In genomic region chr17:61809816-61810392, GRCh38 we compare ENCODE assay signal across 11 cellular contexts. TPM values are rescaled to one million over a fixed set of nuclear protein-coding genes. Genes with fewer than 3 reads are reported as not detected.
A peak's percentile ranks its signal among the peaks of the same experiment; 100 is the strongest.
DNase-seq lines count a peak whose midpoint lies in the region; ATAC-seq and TF ChIP-seq lines count a peak whose summit lies in the region.
"Had no signal": no experiment of that assay in that cellular context is flagged by ENCODE, and none has a peak within 500 bp of the region (broad histone marks: within the 10 kb centered on the region; RNA-seq: fewer than 3 reads in every experiment).

No MANE protein-coding gene starts in this region.

- H3K27me3 ChIP-seq in skeletal muscle satellite cell (ENCODE audit: control insufficient read depth, insufficient read depth, low read length), result no peaks in the 10 kb centered on the region
- H3K27me3 ChIP-seq: gastrocnemius medialis had no signal

- peak overlapping the region; percentile 15 for H3K9ac ChIP-seq in skeletal muscle satellite cell (ENCODE audit: low read depth, low read length)

- TF ChIP-seq CTCF in cardiac fibroblast (IDR thresholded peaks at IDR 0.05; ENCODE audit: low read depth, low read length), result no peak

- DNase-seq in DMS 273 (lab: John Stamatoyannopoulos, UW; ENCODE audit: unreplicated experiment), result peak; percentile 37
- DNase-seq in DMS 273 treated with DMSO at 0.1 percent for 48 hours (lab: John Stamatoyannopoulos, UW), result no peak
- DNase-seq in NCI-H2196 (lab: John Stamatoyannopoulos, UW; ENCODE audit: unreplicated experiment), result peak; percentile 63
- peak; percentile 72 for DNase-seq in cardiac fibroblast (ENCODE audit: low read depth in 2 of 2)
- DNase-seq in activated CD4-positive, CD25-positive, alpha-beta regulatory T cell (lab: John Stamatoyannopoulos, UW), result no peak
- no peak for DNase-seq in activated CD4-positive, CD25-positive, alpha-beta regulatory T cell treated with anti-CD3 and anti-CD28 coated beads, Interleukin-2, amount 50 U/mL, for 72 hours
- DNase-seq: activated naive CD4-positive, alpha-beta T cell; gastrocnemius medialis; T1000 had no signal

- peak overlapping the region; percentile 36 for H3K4me2 ChIP-seq in skeletal muscle satellite cell (ENCODE audit: low read length)

- ATAC-seq in HG02623 (IDR thresholded peaks at IDR 0.05; ENCODE audit: unreplicated experiment), result no peak

- peaks cover 25% of the 10 kb centered on the region for H3K4me1 ChIP-seq in skeletal muscle satellite cell (ENCODE audit: control insufficient read depth, insufficient read depth, low read length)

- no peaks in the 10 kb centered on the region for H3K9me3 ChIP-seq in skeletal muscle satellite cell (replicated peaks; ENCODE audit: low read length)
- H3K9me3 ChIP-seq: gastrocnemius medialis had no signal

- H3K4me3 ChIP-seq in cardiac fibroblast (replicated peaks in 1 of 2; ENCODE audit: low read depth in 2 of 2, low read length in 2 of 2) (no peak overlapping the region), skeletal muscle satellite cell (ENCODE audit: low read length) (peak overlapping the region; percentile 6)
- H3K4me3 ChIP-seq: gastrocnemius medialis had no signal

- H3K36me3 ChIP-seq in skeletal muscle satellite cell (ENCODE audit: insufficient read depth, low read length), result no peaks in the 10 kb centered on the region
- H3K36me3 ChIP-seq: gastrocnemius medialis had no signal

RNA-seq across cellular contexts. Expression of gene BRIP1, which starts 53.4 kb away (rescaled TPM):
- total RNA-seq in skeletal muscle satellite cell (2012; rRNA removed), result 4.3 and 5.0 TPM in 2 replicates

Comparison
In these comparisons a context has a peak if more than half of its experiments do, and no peak if none do; other contexts are left out.
1. DNase-seq: peak in DMS 273 (single experiment), NCI-H2196 (single experiment) and cardiac fibroblast (2 of 2); none in DMS 273 treated with DMSO at 0.1 percent for 48 hours (single experiment), activated CD4-positive, CD25-positive, alpha-beta regulatory T cell (0 of 4) and activated CD4-positive, CD25-positive, alpha-beta regulatory T cell treated with anti-CD3 and anti-CD28 coated beads, Interleukin-2, amount 50 U/mL, for 72 hours (single experiment).